In genomic region chr7:112206238-112207105, GRCh38 we compare ENCODE assay signal across 8 cellular contexts. TPM values are rescaled to one million over a fixed set of nuclear protein-coding genes. Genes with fewer than 3 reads are reported as not detected.
A peak's percentile ranks its signal among the peaks of the same experiment; 100 is the strongest.
DNase-seq lines count a peak whose midpoint lies in the region; ATAC-seq and TF ChIP-seq lines count a peak whose summit lies in the region.

TSS of gene DOCK4 (minus strand) at chr7:112206399. CDS start at chr7:112206138, 261 bp downstream.
A gene with protein sequence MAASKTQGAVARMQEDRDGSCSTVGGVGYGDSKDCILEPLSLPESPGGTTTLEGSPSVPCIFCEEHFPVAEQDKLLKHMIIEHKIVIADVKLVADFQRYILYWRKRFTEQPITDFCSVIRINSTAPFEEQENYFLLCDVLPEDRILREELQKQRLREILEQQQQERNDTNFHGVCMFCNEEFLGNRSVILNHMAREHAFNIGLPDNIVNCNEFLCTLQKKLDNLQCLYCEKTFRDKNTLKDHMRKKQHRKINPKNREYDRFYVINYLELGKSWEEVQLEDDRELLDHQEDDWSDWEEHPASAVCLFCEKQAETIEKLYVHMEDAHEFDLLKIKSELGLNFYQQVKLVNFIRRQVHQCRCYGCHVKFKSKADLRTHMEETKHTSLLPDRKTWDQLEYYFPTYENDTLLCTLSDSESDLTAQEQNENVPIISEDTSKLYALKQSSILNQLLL (plus strand): TSS chr7:112206695. CDS start chr7:112206717, 22 bp downstream.

- H3K36me3 ChIP-seq in thoracic aorta = no peaks in the 10 kb centered on the region

- peak within 1 kb of the TSS; percentile 93 for H3K4me3 Mint-ChIP-seq in activated naive CD8-positive, alpha-beta T cell treated with anti-CD3 and anti-CD28 coated beads, Interleukin-2, amount 10 ng/mL, durations not matched to agents 7 days and 5 days
- H3K4me3 Mint-ChIP-seq in osteocyte (ENCODE audit: unreplicated experiment) = peak within 1 kb of the TSS; percentile 95

- ATAC-seq in HG02678 (IDR thresholded peaks at IDR 0.05; ENCODE audit: unreplicated experiment) = peak; percentile 95
- ATAC-seq in activated naive CD8-positive, alpha-beta T cell treated with anti-CD3 and anti-CD28 coated beads, Interleukin-2, amount 10 ng/mL, durations not matched to agents 7 days and 5 days (ENCODE audit: low read depth) = peak; percentile 92
- peak; percentile 94 for ATAC-seq in thoracic aorta (ENCODE audit: insufficient number of reproducible peaks, low FRiP score, low read depth)

- peak within 1 kb of the TSS; percentile 98 for H3K4me3 ChIP-seq in GM12864 (ENCODE audit: low read depth, low read length)
- peak within 1 kb of the TSS; percentile 87 for H3K4me3 ChIP-seq in thoracic aorta

- intact Hi-C loops in head of caudate nucleus (cut with DNase I) = loop anchor here (10.0 kb wide), 1 partner anchor 452 kb away; no protein-coding TSS in a partner anchor

- peaks cover 30% of the 10 kb centered on the region for H3K27me3 Mint-ChIP-seq in activated naive CD8-positive, alpha-beta T cell treated with anti-CD3 and anti-CD28 coated beads, Interleukin-2, amount 10 ng/mL, durations not matched to agents 7 days and 5 days
- H3K27me3 Mint-ChIP-seq in osteocyte (ENCODE audit: unreplicated experiment) = no peaks in the 10 kb centered on the region

- no peaks in the 10 kb centered on the region for H3K9me3 Mint-ChIP-seq in activated naive CD8-positive, alpha-beta T cell treated with anti-CD3 and anti-CD28 coated beads, Interleukin-2, amount 10 ng/mL, durations not matched to agents 7 days and 5 days
- no peaks in the 10 kb centered on the region for H3K9me3 Mint-ChIP-seq in osteocyte (ENCODE audit: unreplicated experiment)

- peaks cover 0 to 35% of the 10 kb centered on the region in 2 donors for H3K4me1 ChIP-seq in thoracic aorta (ENCODE audit: control insufficient read depth in 1 of 2, low read depth in 2 of 2)

- peaks cover 1% of the 10 kb centered on the region for H3K36me3 Mint-ChIP-seq in activated naive CD8-positive, alpha-beta T cell treated with anti-CD3 and anti-CD28 coated beads, Interleukin-2, amount 10 ng/mL, durations not matched to agents 7 days and 5 days
- no peaks in the 10 kb centered on the region for H3K36me3 Mint-ChIP-seq in osteocyte (ENCODE audit: unreplicated experiment)

- peaks cover 20% of the 10 kb centered on the region for H3K4me1 Mint-ChIP-seq in activated naive CD8-positive, alpha-beta T cell treated with anti-CD3 and anti-CD28 coated beads, Interleukin-2, amount 10 ng/mL, durations not matched to agents 7 days and 5 days
- peaks cover 36% of the 10 kb centered on the region for H3K4me1 Mint-ChIP-seq in osteocyte (ENCODE audit: unreplicated experiment)

- H3K27ac Mint-ChIP-seq in activated naive CD8-positive, alpha-beta T cell treated with anti-CD3 and anti-CD28 coated beads, Interleukin-2, amount 10 ng/mL, durations not matched to agents 7 days and 5 days = peak within 1 kb of the TSS; percentile 89
- peak within 1 kb of the TSS; percentile 92 for H3K27ac Mint-ChIP-seq in osteocyte (ENCODE audit: unreplicated experiment)

- POLR2A ChIA-PET in activated naive CD8-positive, alpha-beta T cell treated with anti-CD3 and anti-CD28 coated beads, Interleukin-2, amount 10 ng/mL, durations not matched to agents 7 days and 5 days (lab: Charles Lee) = interaction anchor here (0.7 to 3.5 kb wide), 3 partner anchors 33 to 644 kb away, joined by 3 to 21 read pairs (median 3); partner anchors contain the start of genes IFRD1 and IMMP2L

- H3K27ac ChIP-seq in thoracic aorta = peak within 1 kb of the TSS; percentile 80 to 82

- H3K27me3 ChIP-seq in thoracic aorta (replicated peaks; ENCODE audit: insufficient read depth) = no peaks in the 10 kb centered on the region

- no peak for TF ChIP-seq CTCF in GM12864 (IDR thresholded peaks at IDR 0.05; ENCODE audit: low read depth, low read length, missing control alignments)
- no peak for TF ChIP-seq CTCF in osteocyte (IDR thresholded peaks at IDR 0.05)
- TF ChIP-seq CTCF in thoracic aorta (IDR thresholded peaks at IDR 0.05) = peak; percentile 7

- DNase-seq in GM12864 (ENCODE audit: low read depth) = peak; percentile 95
- DNase-seq in NCI-H1105 treated with DMSO at 0.1 percent for 48 hours (lab: John Stamatoyannopoulos, UW) = peak; percentile 99
- peak; percentile 97 for DNase-seq in SKM-1 treated with dmso at 0.1 percent for 144 hours (lab: John Stamatoyannopoulos, UW; ENCODE audit: unreplicated experiment)
- DNase-seq in activated naive CD8-positive, alpha-beta T cell treated with anti-CD3 and anti-CD28 coated beads, Interleukin-2, amount 10 ng/mL, durations not matched to agents 7 days and 5 days = peak; percentile 99
- DNase-seq in head of caudate nucleus = peak; percentile 98 to 100 (median 99)
- DNase-seq in osteocyte (ENCODE audit: extremely low spot score, unreplicated experiment) = peak; percentile 99
- peak; percentile 97 for DNase-seq in thoracic aorta (ENCODE audit: low spot score)

- H3K9me3 ChIP-seq in thoracic aorta = no peaks in the 10 kb centered on the region

RNA-seq across cellular contexts. Expression of gene DOCK4, which starts in this region (rescaled TPM):
- 1 to 10 TPM; 1.4 to 1.7 TPM for total RNA-seq in activated naive CD8-positive, alpha-beta T cell treated with anti-CD3 and anti-CD28 coated beads, Interleukin-2, amount 10 ng/mL, durations not matched to agents 7 days and 5 days
- total RNA-seq in osteocyte (44.1 and 44.9 TPM in 2 replicates), thoracic aorta (10 to 100 TPM; 22.3 to 71.5 TPM)

RNA-seq across cellular contexts. Expression of the second gene that starts in this region (rescaled TPM):
- 10 to 100 TPM; 21.2 to 21.6 TPM for total RNA-seq in activated naive CD8-positive, alpha-beta T cell treated with anti-CD3 and anti-CD28 coated beads, Interleukin-2, amount 10 ng/mL, durations not matched to agents 7 days and 5 days
- 28.1 and 32.0 TPM in 2 replicates for total RNA-seq in osteocyte
- total RNA-seq in thoracic aorta = 10 to 100 TPM; 27.9 to 41.5 TPM

Comparison
In these comparisons a context has a peak if more than half of its experiments do, and no peak if none do; other contexts are left out.
1. Peak in every context shown above with its lines: DNase-seq, ATAC-seq, H3K4me3 ChIP-seq and H3K27ac ChIP-seq.
2. RNA of gene DOCK4 (total RNA-seq): 22.3 to 71.5 TPM in thoracic aorta and 44.1 to 44.9 TPM in osteocyte; 1.4 to 1.7 TPM in activated naive CD8-positive, alpha-beta T cell treated with anti-CD3 and anti-CD28 coated beads, Interleukin-2, amount 10 ng/mL, durations not matched to agents 7 days and 5 days; every median in the first group is over 4 times any median in the second.